29 cellular contexts compared by ENCODE assay signal in the genomic region with DNA sequence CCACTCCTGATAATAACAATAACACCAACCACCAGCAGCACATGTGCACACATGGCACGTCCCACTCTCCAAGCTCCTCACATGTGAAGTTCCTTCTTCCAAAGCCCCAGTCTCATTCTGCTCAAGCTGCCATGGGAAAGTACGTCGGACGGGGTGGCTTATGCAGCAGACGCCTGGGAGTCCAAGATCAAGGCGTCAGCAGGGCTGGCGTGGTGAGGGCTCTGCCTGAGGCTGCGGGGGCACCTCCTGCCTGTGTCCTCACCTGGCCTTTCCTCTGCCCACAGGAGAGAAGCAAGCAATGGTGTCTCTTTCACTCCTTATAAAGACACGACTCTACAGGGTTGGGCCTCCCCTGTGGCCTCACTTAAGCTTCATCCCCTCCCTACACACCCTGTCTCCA.
A peak's percentile ranks its signal among the peaks of the same experiment; 100 is the strongest.
DNase-seq lines count a peak whose midpoint lies in the region; ATAC-seq, FAIRE-seq and TF ChIP-seq lines count a peak whose summit lies in the region.
"Had no signal": no experiment of that assay in that cellular context is flagged by ENCODE, and none has a peak within 500 bp of the region (broad histone marks: within the 10 kb centered on the region; RNA-seq: fewer than 3 reads in every experiment).

No MANE protein-coding gene starts in this region.

- FAIRE-seq in kidney (lab: Jason Lieb, UNC) = no peak

- H2BK120ac ChIP-seq in trophoblast cell (ENCODE audit: insufficient read depth, low read length, poor library complexity) = no peak overlapping the region

- no peak overlapping the region for H3K4me3 Mint-ChIP-seq in stimulated activated naive CD8-positive, alpha-beta T cell treated with anti-CD3 and anti-CD28 coated beads, Interleukin-15, amount 100 ng/mL, for 72 hours
- no peak overlapping the region for H3K4me3 Mint-ChIP-seq in activated CD8-positive, alpha-beta T cell treated with anti-CD3 and anti-CD28 coated beads for 36 hours
- H3K4me3 Mint-ChIP-seq: activated naive CD8-positive, alpha-beta T cell treated with anti-CD3 and anti-CD28 coated beads, Interleukin-2, amount 50 U/mL, for 24 hours; memory B cell had no signal

- H2AK5ac ChIP-seq in trophoblast cell (ENCODE audit: low read length) = peak overlapping the region; percentile 3

- H3K14ac ChIP-seq in trophoblast cell (ENCODE audit: low read length) = no peak overlapping the region

- ATAC-seq in stimulated activated naive CD8-positive, alpha-beta T cell treated with anti-CD3 and anti-CD28 coated beads, Interleukin-15, amount 100 ng/mL, for 72 hours = no peak
- no peak for ATAC-seq in stimulated activated naive CD8-positive, alpha-beta T cell treated with anti-CD3 and anti-CD28 coated beads, Interleukin-15, Interleukin-2, amounts not matched to agents 100 U/mL and 50 U/mL, for 24 hours
- no peak for ATAC-seq in activated CD8-positive, alpha-beta T cell treated with anti-CD3 and anti-CD28 coated beads for 36 hours
- ATAC-seq: activated naive CD8-positive, alpha-beta T cell treated with anti-CD3 and anti-CD28 coated beads, Interleukin-2, amount 50 U/mL, for 24 hours; HCT116; left lung had no signal

- H3K36me3 Mint-ChIP-seq in activated CD8-positive, alpha-beta T cell treated with anti-CD3 and anti-CD28 coated beads for 36 hours (ENCODE audit: low read depth) = no peaks in the 10 kb centered on the region
- H3K36me3 Mint-ChIP-seq: memory B cell had no signal

- H2BK5ac ChIP-seq in trophoblast cell (ENCODE audit: low read depth, low read length, poor library complexity) = no peak overlapping the region

- H3K9ac ChIP-seq in kidney (ENCODE audit: low read length in 2 of 2) = no peak overlapping the region
- no peak overlapping the region for H3K9ac ChIP-seq in trophoblast cell (ENCODE audit: low read length)

- no peak for DNase-seq in stimulated activated naive CD8-positive, alpha-beta T cell treated with anti-CD3 and anti-CD28 coated beads, Interleukin-15, amount 100 ng/mL, for 72 hours
- DNase-seq in stimulated activated naive CD8-positive, alpha-beta T cell treated with anti-CD3 and anti-CD28 coated beads, Interleukin-15, Interleukin-2, amounts not matched to agents 100 U/mL and 50 U/mL, for 24 hours = no peak
- DNase-seq in kidney (peak; percentile 23), trophoblast cell (peak; percentile 61 to 68), SHP77 (lab: John Stamatoyannopoulos, UW) (no peak), SIG-M5 (lab: John Stamatoyannopoulos, UW) (no peak)
- DNase-seq in activated CD8-positive, alpha-beta T cell treated with anti-CD3 and anti-CD28 coated beads for 36 hours = no peak
- no peak for DNase-seq in activated CD8-positive, alpha-beta memory T cell treated with anti-CD3 and anti-CD28 coated beads for 24 hours
- DNase-seq: 8988T; activated CD4-positive, alpha-beta T cell treated with anti-CD3 and anti-CD28 coated beads, Interleukin-2, amount 50 U/mL, for 1 hour; activated CD4-positive, CD25-positive, alpha-beta regulatory T cell; activated naive CD8-positive, alpha-beta T cell treated with anti-CD3 and anti-CD28 coated beads, Interleukin-2, amount 50 U/mL, for 24 hours; activated T-cell treated with anti-CD3 and anti-CD28 coated beads, Interleukin-2, amount 50 U/mL, for 48 hours; colonic mucosa; DMS79 treated with DMSO at 0.1 percent for 48 hours; effector CD8-positive, alpha-beta T cell; GDM1; MV-4-11; NCI-H1436 treated with DMSO at 0.1 percent for 48 hours; NCI-H446; NCI-H748 treated with DMSO at 0.1 percent for 48 hours; nucleus accumbens; retina; stimulated activated CD4-positive, alpha-beta T cell treated with anti-CD3 and anti-CD28 coated beads, Interleukin-4, amount 100 ng/mL, for 1 hour; transverse colon had no signal

- H3K9me3 ChIP-seq in kidney (ENCODE audit: control insufficient read depth in 1 of 2, low read length in 2 of 2) (no peaks in the 10 kb centered on the region), trophoblast cell (ENCODE audit: insufficient read depth, low read depth, low read length) (peaks cover 4% of the 10 kb centered on the region)
- H3K9me3 ChIP-seq: colonic mucosa, left lung, transverse colon had no signal

- POLR2A ChIA-PET in activated CD8-positive, alpha-beta T cell treated with anti-CD3 and anti-CD28 coated beads for 36 hours (lab: Charles Lee) = no interaction called here

- H2AFZ ChIP-seq in trophoblast cell (ENCODE audit: insufficient read depth, low read length, poor library complexity) = no peak overlapping the region

- H3K27ac Mint-ChIP-seq in stimulated activated naive CD8-positive, alpha-beta T cell treated with anti-CD3 and anti-CD28 coated beads, Interleukin-15, amount 100 ng/mL, for 72 hours = peak overlapping the region; percentile 49
- H3K27ac Mint-ChIP-seq in activated CD8-positive, alpha-beta T cell treated with anti-CD3 and anti-CD28 coated beads for 36 hours = no peak overlapping the region
- H3K27ac Mint-ChIP-seq: activated naive CD8-positive, alpha-beta T cell treated with anti-CD3 and anti-CD28 coated beads, Interleukin-2, amount 50 U/mL, for 24 hours; memory B cell had no signal

- H4K12ac ChIP-seq in trophoblast cell (ENCODE audit: low read depth, low read length) = no peak overlapping the region

- H3K4ac ChIP-seq in trophoblast cell (ENCODE audit: low read depth, low read length) = no peak overlapping the region

- no peaks in the 10 kb centered on the region for H3K9me3 Mint-ChIP-seq in stimulated activated naive CD8-positive, alpha-beta T cell treated with anti-CD3 and anti-CD28 coated beads, Interleukin-15, amount 100 ng/mL, for 72 hours
- no peaks in the 10 kb centered on the region for H3K9me3 Mint-ChIP-seq in activated CD8-positive, alpha-beta T cell treated with anti-CD3 and anti-CD28 coated beads for 36 hours
- H3K9me3 Mint-ChIP-seq: activated naive CD8-positive, alpha-beta T cell treated with anti-CD3 and anti-CD28 coated beads, Interleukin-2, amount 50 U/mL, for 24 hours; memory B cell had no signal

- H3K4me1 ChIP-seq in kidney (ENCODE audit: control insufficient read depth in 1 of 2, insufficient read depth in 1 of 2, low read depth in 1 of 2, low read length in 2 of 2) (peaks cover 0 to under 1% of the 10 kb centered on the region in 2 donors), trophoblast cell (ENCODE audit: control insufficient read depth in 1 of 2, insufficient read depth in 2 of 2, low read length in 2 of 2) (peaks cover 23 to 25% of the 10 kb centered on the region in 2 experiments)
- H3K4me1 ChIP-seq: colonic mucosa, left lung, transverse colon had no signal

- H3K4me1 Mint-ChIP-seq in stimulated activated naive CD8-positive, alpha-beta T cell treated with anti-CD3 and anti-CD28 coated beads, Interleukin-15, amount 100 ng/mL, for 72 hours = no peaks in the 10 kb centered on the region
- H3K4me1 Mint-ChIP-seq in activated CD8-positive, alpha-beta T cell treated with anti-CD3 and anti-CD28 coated beads for 36 hours (ENCODE audit: low read depth) = no peaks in the 10 kb centered on the region
- H3K4me1 Mint-ChIP-seq: activated naive CD8-positive, alpha-beta T cell treated with anti-CD3 and anti-CD28 coated beads, Interleukin-2, amount 50 U/mL, for 24 hours; memory B cell had no signal

- no peak overlapping the region for H4K91ac ChIP-seq in trophoblast cell (ENCODE audit: low read depth, low read length)

- H3K18ac ChIP-seq in trophoblast cell (ENCODE audit: low read length) = no peak overlapping the region

- peaks cover 4% of the 10 kb centered on the region for H3K79me1 ChIP-seq in trophoblast cell (ENCODE audit: low read length)

- no peaks in the 10 kb centered on the region for H3K79me2 ChIP-seq in trophoblast cell (ENCODE audit: control insufficient read depth, insufficient read depth, low read length, poor library complexity)

- TF ChIP-seq CTCF in kidney (IDR thresholded peaks at IDR 0.05; ENCODE audit: borderline replicate concordance, extremely low read depth, insufficient read depth) = no peak
- TF ChIP-seq CTCF in activated CD8-positive, alpha-beta T cell treated with anti-CD3 and anti-CD28 coated beads for 36 hours (IDR thresholded peaks at IDR 0.05) = no peak

- H3K4me2 ChIP-seq in trophoblast cell (ENCODE audit: low read length) = no peak overlapping the region

- intact Hi-C loops in kidney (cut with DNase I) = no loop called here
- intact Hi-C loops in activated CD8-positive, alpha-beta T cell treated with anti-CD3 and anti-CD28 coated beads for 36 hours (cut with micrococcal nuclease) = no loop called here

- H3K27me3 Mint-ChIP-seq in stimulated activated naive CD8-positive, alpha-beta T cell treated with anti-CD3 and anti-CD28 coated beads, Interleukin-15, amount 100 ng/mL, for 72 hours = peaks cover 6% of the 10 kb centered on the region
- no peaks in the 10 kb centered on the region for H3K27me3 Mint-ChIP-seq in activated CD8-positive, alpha-beta T cell treated with anti-CD3 and anti-CD28 coated beads for 36 hours

- no peaks in the 10 kb centered on the region for H3K36me3 ChIP-seq in kidney (ENCODE audit: control insufficient read depth in 1 of 2, insufficient read depth in 2 of 2, low read length in 2 of 2)
- H3K36me3 ChIP-seq in trophoblast cell (ENCODE audit: control insufficient read depth in 1 of 2, insufficient read depth in 2 of 2, low read length in 2 of 2) = no peaks in the 10 kb centered on the region
- H3K36me3 ChIP-seq: colonic mucosa, left lung, transverse colon had no signal

- no CpG with 5 or more reads among the region's 9 CpGs for WGBS in trophoblast cell (ENCODE audit: extremely low coverage, insufficient coverage, insufficient read length)

- CTCF ChIA-PET in activated CD8-positive, alpha-beta T cell treated with anti-CD3 and anti-CD28 coated beads for 36 hours (lab: Charles Lee) = interaction anchor here (1.8 kb wide), 1 partner anchor 116 kb away, joined by 4 read pairs; no protein-coding TSS in a partner anchor

- no peak overlapping the region for H3K4me3 ChIP-seq in kidney (ENCODE audit: low read length in 2 of 2)
- H3K4me3 ChIP-seq in trophoblast cell (ENCODE audit: low read depth, low read length) = no peak overlapping the region
- H3K4me3 ChIP-seq: colonic mucosa, left lung, SK-N-MC, transverse colon had no signal

- H3K27ac ChIP-seq in kidney (ENCODE audit: low read depth in 2 of 2, low read length in 2 of 2) (no peak overlapping the region), trophoblast cell (ENCODE audit: low read depth, low read length) (no peak overlapping the region)
- H3K27ac ChIP-seq: colonic mucosa, left lung, SK-N-MC, transverse colon had no signal

- no peak overlapping the region for H3K23ac ChIP-seq in trophoblast cell (ENCODE audit: low read length)

- H4K8ac ChIP-seq in trophoblast cell (ENCODE audit: low read depth, low read length) = no peak overlapping the region

- H3K27me3 ChIP-seq in trophoblast cell (ENCODE audit: insufficient read depth, low read length) = no peaks in the 10 kb centered on the region
- H3K27me3 ChIP-seq: colonic mucosa had no signal

- H2BK12ac ChIP-seq in trophoblast cell (ENCODE audit: low read length) = no peak overlapping the region

Comparison
In these comparisons a context has a peak if more than half of its experiments do, and no peak if none do; other contexts are left out.
1. DNase-seq: peak in kidney (single experiment) and trophoblast cell (2 of 2); none in stimulated activated naive CD8-positive, alpha-beta T cell treated with anti-CD3 and anti-CD28 coated beads, Interleukin-15, amount 100 ng/mL, for 72 hours (0 of 2), stimulated activated naive CD8-positive, alpha-beta T cell treated with anti-CD3 and anti-CD28 coated beads, Interleukin-15, Interleukin-2, amounts not matched to agents 100 U/mL and 50 U/mL, for 24 hours (single experiment), SHP77 (0 of 2), activated CD8-positive, alpha-beta T cell treated with anti-CD3 and anti-CD28 coated beads for 36 hours (single experiment), SIG-M5 (single experiment) and activated CD8-positive, alpha-beta memory T cell treated with anti-CD3 and anti-CD28 coated beads for 24 hours (single experiment).